ENCODE assay signal across 12 cellular contexts in the genomic region with DNA sequence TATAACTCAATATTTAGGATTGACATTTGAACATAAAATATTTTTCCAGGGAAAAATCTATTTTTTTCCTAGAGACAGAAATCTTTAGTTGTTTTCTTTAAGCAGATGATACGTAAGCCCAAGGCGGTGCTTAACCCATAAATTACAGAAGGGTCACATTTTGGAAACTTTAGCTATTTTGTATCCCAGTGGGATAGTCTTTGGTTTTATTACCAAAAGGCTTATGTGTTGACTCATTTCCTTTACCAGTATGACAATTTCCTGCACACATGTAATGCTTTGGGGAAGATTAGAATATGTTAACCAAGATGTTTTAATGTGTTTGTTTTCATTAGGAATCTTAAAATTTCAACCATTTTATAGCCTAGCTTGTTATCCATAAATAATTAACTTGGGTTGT. TPM values are rescaled to one million over a fixed set of nuclear protein-coding genes. Genes with fewer than 3 reads are reported as not detected.
A peak's percentile ranks its signal among the peaks of the same experiment; 100 is the strongest.
DNase-seq lines count a peak whose midpoint lies in the region; ATAC-seq, FAIRE-seq and TF ChIP-seq lines count a peak whose summit lies in the region.
"Had no signal": no experiment of that assay in that cellular context is flagged by ENCODE, and none has a peak within 500 bp of the region (broad histone marks: within the 10 kb centered on the region; RNA-seq: fewer than 3 reads in every experiment).

No MANE protein-coding gene starts in this region.

- peaks cover 17% of the 10 kb centered on the region; the same call in 1 of the 2 replicates for H3K4me1 ChIP-seq in Panc1 (ENCODE audit: control insufficient read depth, insufficient read depth, low read length)

- peaks cover 12% of the 10 kb centered on the region for H3K36me3 ChIP-seq in Panc1 (ENCODE audit: control insufficient read depth, insufficient read depth, low read length)

- WGBS in lower leg skin, 2 donors: 69 to 74% methylated on average over 2 of the region's 2 CpGs

- no peak overlapping the region for H3K27ac ChIP-seq in Panc1 (ENCODE audit: low read length)
- H3K27ac ChIP-seq: esophagus squamous epithelium had no signal

- intact Hi-C loops in Panc1 (cut with micrococcal nuclease; ENCODE audit: unreplicated experiment): no loop called here
- intact Hi-C loops in lower leg skin (cut with DNase I; ENCODE audit: low total_unique reads): no loop called here

- peak; percentile 8 for FAIRE-seq in GM19239 (lab: Jason Lieb, UNC)

- H3K4me3 ChIP-seq in Panc1 (ENCODE audit: low read depth in 2 of 2, low read length in 2 of 2): no peak overlapping the region
- H3K4me3 ChIP-seq in lower leg skin (ENCODE audit: low read depth, poor library complexity, severe bottlenecking): no peak overlapping the region
- H3K4me3 ChIP-seq: esophagus squamous epithelium, lung had no signal

- in situ Hi-C loops in Panc1 (cut with HindIII; ENCODE audit: low pct_unique_long_range_greater_than_20kb, low sequenced_read_pairs): no loop called here

- DNase-seq in GM19239 (ENCODE audit: insufficient read length, low spot score): no peak
- DNase-seq in Panc1 (ENCODE audit: low read depth, low spot score): no peak
- DNase-seq in dedifferentiated amniotic fluid mesenchymal stem cell (ENCODE audit: extremely low spot score): peak; percentile 73
- peak; percentile 70 for DNase-seq in renal cortical epithelial cell (ENCODE audit: low read depth)
- no peak for DNase-seq in lower leg skin (ENCODE audit: low spot score in 2 of 2)
- no peak for DNase-seq in GM10266 (ENCODE audit: extremely low spot score)
- no peak for DNase-seq in activated CD4-positive, CD25-positive, alpha-beta regulatory T cell treated with anti-CD3 and anti-CD28 coated beads, Interleukin-2, amount 50 U/mL, for 72 hours
- DNase-seq: activated CD4-positive, alpha-beta T cell treated with anti-CD3 and anti-CD28 coated beads for 4 hours; esophagus squamous epithelium; retina had no signal

- CTCF ChIA-PET in Panc1 (lab: Charles Lee): interaction anchor here (0.8 kb wide), 1 partner anchor 138 kb away, joined by 3 read pairs; no protein-coding TSS in a partner anchor

- no peaks in the 10 kb centered on the region for H3K27me3 ChIP-seq in Panc1 (ENCODE audit: control insufficient read depth, insufficient read depth, low read length)
- H3K27me3 ChIP-seq: esophagus squamous epithelium had no signal

- TF ChIP-seq POLR2A in lower leg skin (IDR thresholded peaks at IDR 0.05): no peak

- POLR2A ChIA-PET in Panc1 (lab: Charles Lee): interaction anchor here (0.6 kb wide), 1 partner anchor 265 kb away, joined by 3 read pairs; no protein-coding TSS in a partner anchor

- TF ChIP-seq CTCF in Panc1 (IDR thresholded peaks at IDR 0.05) (no peak), lower leg skin (IDR thresholded peaks at IDR 0.05) (no peak), GM10266 (IDR thresholded peaks at IDR 0.05; ENCODE audit: control insufficient read depth, insufficient read depth, low read depth, missing control alignments) (no peak)

- peak; percentile 51; the same call in 1 of the 2 replicates for ATAC-seq in Panc1
- ATAC-seq: activated naive CD4-positive, alpha-beta T cell treated with anti-CD3 and anti-CD28 coated beads, Interleukin-2, amount 50 U/mL, for 72 hours had no signal

- BruUV-seq in Panc1 (replicated peaks; lab: Mats Ljungman, UMichigan): no TSS peak

- no peaks in the 10 kb centered on the region for H3K9me3 ChIP-seq in Panc1 (ENCODE audit: control insufficient read depth, insufficient read depth, low read depth, low read length)
- H3K9me3 ChIP-seq: esophagus squamous epithelium had no signal

RNA-seq across cellular contexts. Expression of gene DYNC1I2, which starts 24.8 kb away (rescaled TPM):
- total RNA-seq in Panc1 (2021; ENCODE audit: unreplicated experiment) (72.8 TPM), renal cortical epithelial cell (222 and 280 TPM in 2 replicates), lower leg skin (10 to 100 TPM; 74.8 to 87.8 (median 80.0) TPM)
- polyA plus RNA-seq in Panc1 (2012; ENCODE audit: insufficient read length): 67.9 TPM

Comparison
In these comparisons a context has a peak if more than half of its experiments do, and no peak if none do; other contexts are left out.
1. DNase-seq: peak in dedifferentiated amniotic fluid mesenchymal stem cell (single experiment) and renal cortical epithelial cell (single experiment); none in GM19239 (single experiment), Panc1 (single experiment), lower leg skin (0 of 2), GM10266 (single experiment) and activated CD4-positive, CD25-positive, alpha-beta regulatory T cell treated with anti-CD3 and anti-CD28 coated beads, Interleukin-2, amount 50 U/mL, for 72 hours (single experiment).